Comparison of ENCODE assay signal across 8 cellular contexts in genomic region chr4:165328101-165328425, GRCh38. TPM values are rescaled to one million over a fixed set of nuclear protein-coding genes. Genes with fewer than 3 reads are reported as not detected.
DNase-seq lines count a peak whose midpoint lies in the region; ATAC-seq and TF ChIP-seq lines count a peak whose summit lies in the region.

No MANE protein-coding gene starts in this region.

- no peak overlapping the region for H2AFZ ChIP-seq in neuron (ENCODE audit: low read depth, low read length)

- H3K36me3 ChIP-seq in CD8-positive, alpha-beta memory T cell (ENCODE audit: insufficient read depth, low read length) = no peaks in the 10 kb centered on the region
- H3K36me3 ChIP-seq in HUES6 (ENCODE audit: control insufficient read depth, insufficient read depth, low read length) = peaks cover 38% of the 10 kb centered on the region
- H3K36me3 ChIP-seq in neuron (ENCODE audit: insufficient read depth, low read length) = peaks cover 24% of the 10 kb centered on the region

- H3K27ac ChIP-seq in CD8-positive, alpha-beta memory T cell (ENCODE audit: low read depth, low read length) = peak overlapping the region; percentile 86
- H3K27ac ChIP-seq in HUES6 (ENCODE audit: low read depth, low read length) = peak overlapping the region; percentile 46; the same call in 1 of the 2 replicates
- peak overlapping the region; percentile 71 to 99 (median 95) for H3K27ac ChIP-seq in dorsolateral prefrontal cortex

- no TSS peak for BruUV-seq in Calu3 (replicated peaks; lab: Mats Ljungman, UMichigan)

- intact Hi-C loops in dorsolateral prefrontal cortex (cut with DNase I) = loop anchor here in 1 of 2 donors (5.0 kb wide), 2 partner anchors 196 to 216 kb away; partner anchors contain the start of gene TMEM192
- intact Hi-C loops in Calu3 (cut with micrococcal nuclease; ENCODE audit: unreplicated experiment) = loop anchor here (5.0 kb wide), 2 partner anchors 126 to 196 kb away; no protein-coding TSS in a partner anchor

- no peak overlapping the region for H3K4me3 Mint-ChIP-seq in CD8-positive, alpha-beta memory T cell
- H3K4me3 Mint-ChIP-seq in Calu3 (ENCODE audit: low read depth, unreplicated experiment) (no peak overlapping the region), mesothelial cell of epicardium (no peak overlapping the region)

- DNase-seq in CD8-positive, alpha-beta memory T cell = no peak
- no peak for DNase-seq in dorsolateral prefrontal cortex
- no peak for DNase-seq in Calu3
- DNase-seq in mesothelial cell of epicardium (ENCODE audit: low spot score in 2 of 2, unreplicated experiment in 2 of 2) = no peak
- DNase-seq in mesenteric fat pad (ENCODE audit: low spot score) = no peak

- H3K9ac ChIP-seq in HUES6 (ENCODE audit: low read length) = peak overlapping the region; percentile 85

- peaks cover 25% of the 10 kb centered on the region for H3K4me1 ChIP-seq in CD8-positive, alpha-beta memory T cell (ENCODE audit: insufficient read depth, low read length)
- H3K4me1 ChIP-seq in HUES6 (ENCODE audit: control insufficient read depth, insufficient read depth, low read length) (peaks cover 34% of the 10 kb centered on the region), neuron (ENCODE audit: insufficient read depth, low read length) (peaks cover 35% of the 10 kb centered on the region)

- H3K27me3 ChIP-seq in CD8-positive, alpha-beta memory T cell (ENCODE audit: insufficient read depth, low read length, poor library complexity, severe bottlenecking) = no peaks in the 10 kb centered on the region
- H3K27me3 ChIP-seq in HUES6 (ENCODE audit: control insufficient read depth, insufficient read depth, low read length) = no peaks in the 10 kb centered on the region
- H3K27me3 ChIP-seq in dorsolateral prefrontal cortex = no peaks in the 10 kb centered on the region
- H3K27me3 ChIP-seq in neuron (ENCODE audit: insufficient read depth, low read length) = no peaks in the 10 kb centered on the region

- H3K4me1 Mint-ChIP-seq in CD8-positive, alpha-beta memory T cell = peaks cover 27 to 33% (median 32%) of the 10 kb centered on the region in 3 donors
- peaks cover 26% of the 10 kb centered on the region for H3K4me1 Mint-ChIP-seq in Calu3 (ENCODE audit: low read depth, unreplicated experiment)
- H3K4me1 Mint-ChIP-seq in mesothelial cell of epicardium = peaks cover 42% of the 10 kb centered on the region

- TF ChIP-seq CTCF in dorsolateral prefrontal cortex (IDR thresholded peaks at IDR 0.05 in 54 of 56, conservative IDR thresholded peaks at IDR 0.05 in 2 of 56; ENCODE audit: low read depth in 1 of 56, partially characterized antibody in 56 of 56) (no peak), Calu3 (IDR thresholded peaks at IDR 0.05; ENCODE audit: unreplicated experiment) (no peak), mesothelial cell of epicardium (IDR thresholded peaks at IDR 0.05; ENCODE audit: unreplicated experiment) (no peak)

- peaks cover 4 to 21% (median 8%) of the 10 kb centered on the region in 3 donors for H3K36me3 Mint-ChIP-seq in CD8-positive, alpha-beta memory T cell
- peaks cover 26% of the 10 kb centered on the region for H3K36me3 Mint-ChIP-seq in Calu3 (ENCODE audit: insufficient read depth, unreplicated experiment)
- H3K36me3 Mint-ChIP-seq in mesothelial cell of epicardium = no peaks in the 10 kb centered on the region

- POLR2A ChIA-PET in CD8-positive, alpha-beta memory T cell (lab: Charles Lee) = interaction anchor here (1.1 kb wide), 2 partner anchors 120 to 1834 kb away, joined by 4 to 9 read pairs; partner anchors contain the start of gene TMA16

- CTCF ChIA-PET in CD8-positive, alpha-beta memory T cell (lab: Charles Lee) = interaction anchor here (1.7 to 5.1 kb wide), 2 partner anchors 196 to 214 kb away, joined by 4 to 16 read pairs; partner anchors contain the start of gene TMEM192
- CTCF ChIA-PET in Calu3 (lab: Charles Lee) = interaction anchor here (1.3 kb wide), 1 partner anchor 197 kb away, joined by 6 read pairs; no protein-coding TSS in a partner anchor

- no peak overlapping the region for H3K27ac Mint-ChIP-seq in CD8-positive, alpha-beta memory T cell
- H3K27ac Mint-ChIP-seq in Calu3 (ENCODE audit: unreplicated experiment) = no peak overlapping the region
- no peak overlapping the region for H3K27ac Mint-ChIP-seq in mesothelial cell of epicardium

- ATAC-seq in HG03442 (IDR thresholded peaks at IDR 0.05; ENCODE audit: unreplicated experiment) = no peak

- H3K9me3 Mint-ChIP-seq in CD8-positive, alpha-beta memory T cell = peaks cover 0 to 1% (median 0%) of the 10 kb centered on the region in 5 donors
- H3K9me3 Mint-ChIP-seq in Calu3 (ENCODE audit: low read depth, unreplicated experiment) (no peaks in the 10 kb centered on the region), mesothelial cell of epicardium (no peaks in the 10 kb centered on the region)

- H3K27me3 Mint-ChIP-seq in CD8-positive, alpha-beta memory T cell = peaks cover 0 to 3% of the 10 kb centered on the region in 2 donors
- no peaks in the 10 kb centered on the region for H3K27me3 Mint-ChIP-seq in Calu3 (ENCODE audit: unreplicated experiment)
- H3K27me3 Mint-ChIP-seq in mesothelial cell of epicardium (ENCODE audit: low read depth) = no peaks in the 10 kb centered on the region

- peak overlapping the region; percentile 87 for H3K4me3 ChIP-seq in CD8-positive, alpha-beta memory T cell (ENCODE audit: low read length)
- H3K4me3 ChIP-seq in HUES6 (ENCODE audit: low read depth, low read length) (peak overlapping the region; percentile 96), dorsolateral prefrontal cortex (peak overlapping the region; percentile 64 to 99 (median 92)), neuron (ENCODE audit: low read length) (peak overlapping the region; percentile 94)

- no peaks in the 10 kb centered on the region for H3K9me3 ChIP-seq in CD8-positive, alpha-beta memory T cell (ENCODE audit: low read length)
- peaks cover 4% of the 10 kb centered on the region; the same call in 1 of the 2 replicates for H3K9me3 ChIP-seq in HUES6 (ENCODE audit: control insufficient read depth, insufficient read depth, low read depth, low read length)
- H3K9me3 ChIP-seq in neuron (ENCODE audit: low read length) = no peaks in the 10 kb centered on the region

RNA-seq across cellular contexts. Expression of gene MSMO1, which starts 0.6 kb away (rescaled TPM):
- total RNA-seq in CD8-positive, alpha-beta memory T cell = 10 to 100 TPM; 26.8 to 29.1 TPM
- polyA plus RNA-seq in CD8-positive, alpha-beta memory T cell = 22.4 TPM
- 100 to 1,000 TPM in 7 of 120 experiments, 10 to 100 TPM in 113; 33.4 to 188 (median 66.6) TPM for total RNA-seq in dorsolateral prefrontal cortex
- total RNA-seq in Calu3 (2022) = 93.6 and 111 TPM in 2 replicates
- total RNA-seq in mesothelial cell of epicardium = 51.8 to 54.4 TPM (median 54.2 TPM) in 3 replicates
- 13.9 TPM for total RNA-seq in mesenteric fat pad

RNA-seq across cellular contexts. Expression of gene CPE, which starts 50.7 kb away (rescaled TPM):
- total RNA-seq in CD8-positive, alpha-beta memory T cell = not detected
- not detected for polyA plus RNA-seq in CD8-positive, alpha-beta memory T cell
- total RNA-seq in dorsolateral prefrontal cortex (1,000 to 10,000 TPM in 14 of 120 experiments, 100 to 1,000 TPM in 106; 402 to 1,527 (median 843) TPM), Calu3 (2022) (4.1 and 4.7 TPM in 2 replicates), mesothelial cell of epicardium (93.8 to 105 TPM (median 94.1 TPM) in 3 replicates), mesenteric fat pad (90.4 TPM)

Comparison
In these comparisons a context has a peak if more than half of its experiments do, and no peak if none do; other contexts are left out.
1. RNA of gene CPE, which starts 50.7 kb away (total RNA-seq): 402 to 1,527 TPM in dorsolateral prefrontal cortex, 93.8 to 105 TPM in mesothelial cell of epicardium and 90.4 TPM in mesenteric fat pad (single experiment); 4.1 to 4.7 TPM in Calu3 and not detected in CD8-positive, alpha-beta memory T cell; every median in the first group is over 10 times any median in the second.
2. Peak in every context shown above with its lines, with median percentiles within 50 percentile points of each other: H3K27ac ChIP-seq and H3K4me3 ChIP-seq.